Comparison of ENCODE assay signal across 24 cellular contexts in genomic region chr3:64518950-64519349, GRCh38.
DNase-seq lines count a peak whose midpoint lies in the region; ATAC-seq, FAIRE-seq and TF ChIP-seq lines count a peak whose summit lies in the region.
"Had no signal": no experiment of that assay in that cellular context is flagged by ENCODE, and none has a peak within 500 bp of the region (broad histone marks: within the 10 kb centered on the region; RNA-seq: fewer than 3 reads in every experiment).

No MANE protein-coding gene starts in this region.

- TF ChIP-seq RAD21 in HepG2 (CRISPR knock-in tag; IDR thresholded peaks at IDR 0.05) = no peak

- no peak overlapping the region for H2AFZ ChIP-seq in HepG2 (ENCODE audit: low read length)

- H3K27me3 ChIP-seq in HepG2 (ENCODE audit: control insufficient read depth in 1 of 2, insufficient read depth in 2 of 2, low read length in 2 of 2) (no peaks in the 10 kb centered on the region; a peak in 1 of 5 replicates), dorsolateral prefrontal cortex (no peaks in the 10 kb centered on the region)
- H3K27me3 ChIP-seq: brain microvascular endothelial cell, gastroesophageal sphincter had no signal

- in situ Hi-C loops in HepG2 (cut with HindIII; ENCODE audit: extremely low pct_ligation_motif_present, low pct_unique_long_range_greater_than_20kb) = no loop called here

- no peak for TF ChIP-seq EP300 in HepG2 (IDR thresholded peaks at IDR 0.05; ENCODE audit: low read depth in 2 of 2, low read length in 2 of 2)
- TF ChIP-seq EP300 in HepG2 (CRISPR knock-in tag; IDR thresholded peaks at IDR 0.05; ENCODE audit: borderline replicate concordance) = no peak

- H3K4me1 ChIP-seq in HepG2 (ENCODE audit: insufficient read depth, low read length) = peaks cover 11% of the 10 kb centered on the region
- H3K4me1 ChIP-seq: gastroesophageal sphincter had no signal

- BruUV-seq in HepG2 (replicated peaks; lab: Mats Ljungman, UMichigan) = no TSS peak

- H3K79me2 ChIP-seq in HepG2 (ENCODE audit: insufficient read depth, low read length) = no peaks in the 10 kb centered on the region

- no peak overlapping the region for H3K9ac ChIP-seq in HepG2 (ENCODE audit: insufficient read depth, low read depth, low read length)

- no peak overlapping the region for H3K4me2 ChIP-seq in HepG2 (ENCODE audit: low read depth, low read length)

- DNase-seq in SKM-1 treated with dmso at 0.1 percent for 144 hours (lab: John Stamatoyannopoulos, UW; ENCODE audit: unreplicated experiment) (peak; percentile 22), SKM-1 (lab: John Stamatoyannopoulos, UW; ENCODE audit: unreplicated experiment) (no peak), NOMO-1 treated with dmso at 0.1 percent for 144 hours (lab: John Stamatoyannopoulos, UW; ENCODE audit: unreplicated experiment) (peak; percentile 56), fibroblast of mammary gland (ENCODE audit: low read depth) (peak; percentile 31), HepG2 (ENCODE audit: low spot score) (no peak), erythroblast (lab: John Stamatoyannopoulos, UW) (no peak), dorsolateral prefrontal cortex (no peak), NCI-H345 treated with DMSO at 0.1 percent for 48 hours (lab: John Stamatoyannopoulos, UW; ENCODE audit: unreplicated experiment) (no peak)
- DNase-seq: 8988T; activated B cell treated with CpG ODN at 0.5 μM for 24 hours; activated CD4-positive, alpha-beta T cell treated with anti-CD3 and anti-CD28 coated beads, Interleukin-2, amount 50 U/mL, for 48 hours; activated gamma-delta T cell treated with Interleukin-2 at 50 U/mL for 16 hours; activated T-cell treated with anti-CD3 and anti-CD28 coated beads, Interleukin-2, amount 50 U/mL, for 1 hour; brain microvascular endothelial cell; C1 segment of cervical spinal cord; NCI-H1436 treated with DMSO at 0.1 percent for 48 hours; NCI-H526 treated with DMSO at 0.1 percent for 48 hours; stimulated activated CD4-positive, alpha-beta T cell treated with anti-CD3 and anti-CD28 coated beads, Interleukin-4, amount 100 ng/mL, for 1 hour; stimulated activated naive CD4-positive, alpha-beta T cell treated with Interleukin-2 at 50 U/mL for 16 hours; T1000 had no signal

- no peak overlapping the region for H3K4me3 ChIP-seq in fibroblast of mammary gland (ENCODE audit: control insufficient read depth, low read depth, low read length)
- H3K4me3 ChIP-seq in HepG2 (replicated peaks in 1 of 3; ENCODE audit: insufficient read depth in 1 of 3, low read depth in 2 of 3, low read length in 3 of 3) = no peak overlapping the region
- H3K4me3 ChIP-seq in dorsolateral prefrontal cortex = no peak overlapping the region
- H3K4me3 ChIP-seq: coronary artery, gastroesophageal sphincter had no signal

- WGBS in HepG2 (ENCODE audit: low lambda C conversion rate) = 100% methylated on average over 1 of the region's 1 CpG

- no peaks in the 10 kb centered on the region for H4K20me1 ChIP-seq in HepG2 (ENCODE audit: insufficient read depth, low read length)

- TF ChIP-seq CTCF in fibroblast of mammary gland (conservative IDR thresholded peaks at IDR 0.05; ENCODE audit: control insufficient read depth, insufficient read depth, low read depth, low read length) (no peak), HepG2 (CRISPR knock-in tag; IDR thresholded peaks at IDR 0.05) (no peak), dorsolateral prefrontal cortex (IDR thresholded peaks at IDR 0.05 in 54 of 56, conservative IDR thresholded peaks at IDR 0.05 in 2 of 56; ENCODE audit: low read depth in 1 of 56, partially characterized antibody in 56 of 56) (no peak)

- H3K9me3 ChIP-seq in HepG2 (ENCODE audit: low read length) = peaks cover 7% of the 10 kb centered on the region

- H3K36me3 ChIP-seq in HepG2 (replicated peaks in 1 of 2; ENCODE audit: control insufficient read depth in 1 of 2, insufficient read depth in 2 of 2, low read length in 2 of 2) = no peaks in the 10 kb centered on the region
- H3K36me3 ChIP-seq: brain microvascular endothelial cell had no signal

- ATAC-seq in HepG2 = no peak
- ATAC-seq: gastroesophageal sphincter, SK-N-SH treated with all-trans-retinoic acid at 6 μM for 48 hours had no signal

- no peak for FAIRE-seq in HepG2 (lab: Jason Lieb, UNC)
- FAIRE-seq: H1 had no signal

- POLR2A ChIA-PET in HepG2 (lab: Yijun Ruan, JAX) = no interaction called here

- intact Hi-C loops in HepG2 (cut with micrococcal nuclease; ENCODE audit: unreplicated experiment) (no loop called here), dorsolateral prefrontal cortex (cut with DNase I) (no loop called here)

- CTCF ChIA-PET in HepG2 (lab: Yijun Ruan, JAX; ENCODE audit: low intra/inter-chr PET ratio, low total read pairs) = no interaction called here

- no peak overlapping the region for H3K27ac ChIP-seq in HepG2 (ENCODE audit: extremely low read length, insufficient read depth, low read length)
- H3K27ac ChIP-seq in dorsolateral prefrontal cortex = no peak overlapping the region
- H3K27ac ChIP-seq: brain microvascular endothelial cell, coronary artery, gastroesophageal sphincter had no signal

- TF ChIP-seq POLR2A in HepG2 (IDR thresholded peaks at IDR 0.05; ENCODE audit: insufficient read depth in 1 of 2, low read depth in 2 of 2, low read length in 2 of 2) = no peak
- TF ChIP-seq POLR2A in erythroblast (IDR thresholded peaks at IDR 0.05; ENCODE audit: low read length) = no peak

TF ChIP-seq in HepG2, 621 proteins besides CTCF, POLR2A, EP300 and RAD21:
- TF ChIP-seq ZNF10 (CRISPR knock-in tag; IDR thresholded peaks at IDR 0.05; ENCODE audit: borderline replicate concordance, low read depth) = no peak
- no peak for TF ChIP-seq SOX5 (CRISPR knock-in tag; IDR thresholded peaks at IDR 0.05; ENCODE audit: borderline replicate concordance)
- no peak for TF ChIP-seq MEF2D (CRISPR knock-in tag; IDR thresholded peaks at IDR 0.05)
- no peak for TF ChIP-seq KLF15 (CRISPR knock-in tag; IDR thresholded peaks at IDR 0.05; ENCODE audit: borderline replicate concordance)
- TF ChIP-seq CEBPG (CRISPR knock-in tag; IDR thresholded peaks at IDR 0.05) = no peak
- no peak for TF ChIP-seq ZNF17 (CRISPR knock-in tag; IDR thresholded peaks at IDR 0.05)
- TF ChIP-seq PREB (CRISPR knock-in tag; IDR thresholded peaks at IDR 0.05) = no peak
- no peak for TF ChIP-seq RXRB (CRISPR knock-in tag; IDR thresholded peaks at IDR 0.05; ENCODE audit: borderline replicate concordance)
- no peak for TF ChIP-seq MAX (IDR thresholded peaks at IDR 0.05)
- TF ChIP-seq ZBTB20 (CRISPR knock-in tag; IDR thresholded peaks at IDR 0.05; ENCODE audit: borderline replicate concordance, low read depth) = no peak
- TF ChIP-seq THAP11 (CRISPR knock-in tag; IDR thresholded peaks at IDR 0.05) = no peak

Comparison
In these comparisons a context has a peak if more than half of its experiments do, and no peak if none do; other contexts are left out.
1. DNase-seq: peak in SKM-1 treated with dmso at 0.1 percent for 144 hours (single experiment), NOMO-1 treated with dmso at 0.1 percent for 144 hours (single experiment) and fibroblast of mammary gland (single experiment); none in SKM-1 (single experiment), HepG2 (single experiment), erythroblast (0 of 2), dorsolateral prefrontal cortex (0 of 10) and NCI-H345 treated with DMSO at 0.1 percent for 48 hours (single experiment).